Comparison of ENCODE assay signal across 9 cellular contexts in the genomic region with DNA sequence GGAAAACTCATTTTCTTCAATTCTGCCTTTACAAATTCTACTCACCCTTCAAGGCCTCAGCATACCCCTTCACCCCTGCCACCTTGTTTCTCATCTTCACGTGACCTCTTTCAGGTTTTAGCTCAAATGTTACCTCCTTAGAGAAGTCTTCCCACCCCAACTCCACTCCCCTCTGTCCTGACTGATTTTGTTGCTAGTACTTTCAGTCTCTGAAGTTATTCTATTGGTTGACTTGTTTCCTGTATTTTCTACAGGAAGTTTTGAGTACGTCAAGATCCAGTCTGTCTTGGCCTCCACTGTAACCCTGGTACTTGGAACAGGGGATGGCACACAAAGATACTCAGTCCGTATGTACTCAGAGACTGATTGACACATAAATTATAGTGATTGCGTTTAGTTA.
"Had no signal": no experiment of that assay in that cellular context is flagged by ENCODE, and none has a peak within 500 bp of the region (broad histone marks: within the 10 kb centered on the region; RNA-seq: fewer than 3 reads in every experiment).

No MANE protein-coding gene starts in this region.

- FAIRE-seq: H1, H54, K562 had no signal

- H3K4me1 ChIP-seq: HAP-1 had no signal

- ATAC-seq: GM23338, HCT116, K562 had no signal

- H3K36me3 ChIP-seq: HAP-1 had no signal

- DNase-seq: HFFc6, IMR-90 had no signal

- H3K4me2 ChIP-seq: GM23338 had no signal

- H3K9me3 ChIP-seq: HAP-1 had no signal

- H3K27ac ChIP-seq: HL-60 had no signal

- H2AFZ ChIP-seq: GM23338 had no signal

- H3K4me3 ChIP-seq: GM23338, HAP-1, K562 had no signal
